8 cellular contexts compared by ENCODE assay signal in genomic region chr21:45076245-45076661, GRCh38. TPM values are rescaled to one million over a fixed set of nuclear protein-coding genes. Genes with fewer than 3 reads are reported as not detected.
DNase-seq lines count a peak whose midpoint lies in the region; ATAC-seq, FAIRE-seq and TF ChIP-seq lines count a peak whose summit lies in the region.

No MANE protein-coding gene starts in this region.

- H3K9me3 Mint-ChIP-seq in activated T-helper 2 cell treated with anti-CD3 and anti-CD28 coated beads, Interferon-gamma antibody, Interleukin-2, Interleukin-4, amounts not matched to agents 10 μg/mL and 5 μg/mL and 100 μg/mL, durations not matched to agents 14 hours and 24 hours and 36 hours, result no peaks in the 10 kb centered on the region

- WGBS in mesodermal cell (ENCODE audit: insufficient coverage in 2 of 2), 2 experiments, result 51 to 55% methylated on average over 5 of the region's 7 CpGs

- intact Hi-C loops in activated T-helper 2 cell treated with anti-CD3 and anti-CD28 coated beads, Interferon-gamma antibody, Interleukin-2, Interleukin-4, amounts not matched to agents 10 μg/mL and 5 μg/mL and 100 μg/mL, durations not matched to agents 14 hours and 24 hours and 36 hours (cut with micrococcal nuclease), result loop anchor here (5.0 kb wide), 3 partner anchors 51 to 204 kb away; partner anchors contain the start of genes ITGB2 and PTTG1IP

- ATAC-seq in GM19023 (IDR thresholded peaks at IDR 0.05; ENCODE audit: unreplicated experiment) (no peak), GM18870 (IDR thresholded peaks at IDR 0.05; ENCODE audit: unreplicated experiment) (no peak)

- peaks cover 60% of the 10 kb centered on the region for H3K4me1 Mint-ChIP-seq in activated T-helper 2 cell treated with anti-CD3 and anti-CD28 coated beads, Interferon-gamma antibody, Interleukin-2, Interleukin-4, amounts not matched to agents 10 μg/mL and 5 μg/mL and 100 μg/mL, durations not matched to agents 14 hours and 24 hours and 36 hours (ENCODE audit: low read depth)

- peaks cover 7% of the 10 kb centered on the region for H3K36me3 ChIP-seq in mesodermal cell (ENCODE audit: control insufficient read depth, insufficient read depth, low read length)

- no peak for FAIRE-seq in HTR-8/SVneo (lab: Jason Lieb, UNC)

- peak; percentile 40 for DNase-seq in AG10803 (ENCODE audit: low read depth)
- peak; percentile 62 for DNase-seq in HTR-8/SVneo (ENCODE audit: insufficient read length, low spot score)
- no peak for DNase-seq in activated T-helper 2 cell treated with anti-CD3 and anti-CD28 coated beads, Interferon-gamma antibody, Interleukin-2, Interleukin-4, amounts not matched to agents 10 μg/mL and 5 μg/mL and 100 μg/mL, durations not matched to agents 14 hours and 24 hours and 36 hours (ENCODE audit: low spot score)
- DNase-seq in DMS114 treated with DMSO at 0.1 percent for 48 hours (lab: John Stamatoyannopoulos, UW; ENCODE audit: unreplicated experiment), result no peak
- no peak for DNase-seq in NCI-H446 (lab: John Stamatoyannopoulos, UW)

- H3K36me3 Mint-ChIP-seq in activated T-helper 2 cell treated with anti-CD3 and anti-CD28 coated beads, Interferon-gamma antibody, Interleukin-2, Interleukin-4, amounts not matched to agents 10 μg/mL and 5 μg/mL and 100 μg/mL, durations not matched to agents 14 hours and 24 hours and 36 hours (ENCODE audit: low read depth), result peaks cover 12% of the 10 kb centered on the region

- TF ChIP-seq CTCF in AG10803 (conservative IDR thresholded peaks at IDR 0.05; ENCODE audit: low read length), result no peak

- H3K4me1 ChIP-seq in mesodermal cell (ENCODE audit: control insufficient read depth, insufficient read depth, low read length, poor library complexity, severe bottlenecking), result peaks cover 37% of the 10 kb centered on the region

- peak overlapping the region; percentile 3 for H3K27ac ChIP-seq in mesodermal cell (ENCODE audit: low read depth, low read length, severe bottlenecking)

- H3K27me3 Mint-ChIP-seq in activated T-helper 2 cell treated with anti-CD3 and anti-CD28 coated beads, Interferon-gamma antibody, Interleukin-2, Interleukin-4, amounts not matched to agents 10 μg/mL and 5 μg/mL and 100 μg/mL, durations not matched to agents 14 hours and 24 hours and 36 hours (ENCODE audit: low read depth), result no peaks in the 10 kb centered on the region

- H3K4me3 ChIP-seq in AG10803 (ENCODE audit: low read length) (peak overlapping the region; percentile 81), mesodermal cell (ENCODE audit: extremely low read depth, insufficient read depth, low read length, poor library complexity, severe bottlenecking) (peak overlapping the region; percentile 71)

- H3K9me3 ChIP-seq in mesodermal cell (ENCODE audit: control insufficient read depth, low read length), result no peaks in the 10 kb centered on the region

- H3K4me3 Mint-ChIP-seq in activated T-helper 2 cell treated with anti-CD3 and anti-CD28 coated beads, Interferon-gamma antibody, Interleukin-2, Interleukin-4, amounts not matched to agents 10 μg/mL and 5 μg/mL and 100 μg/mL, durations not matched to agents 14 hours and 24 hours and 36 hours (ENCODE audit: low read depth), result peak overlapping the region; percentile 81

- H3K27ac Mint-ChIP-seq in activated T-helper 2 cell treated with anti-CD3 and anti-CD28 coated beads, Interferon-gamma antibody, Interleukin-2, Interleukin-4, amounts not matched to agents 10 μg/mL and 5 μg/mL and 100 μg/mL, durations not matched to agents 14 hours and 24 hours and 36 hours, result peak overlapping the region; percentile 44

RNA-seq across cellular contexts. Expression of gene ADARB1, which starts 1.9 kb away (rescaled TPM):
- total RNA-seq in activated T-helper 2 cell treated with anti-CD3 and anti-CD28 coated beads, Interferon-gamma antibody, Interleukin-2, Interleukin-4, amounts not matched to agents 10 μg/mL and 5 μg/mL and 100 μg/mL, durations not matched to agents 14 hours and 24 hours and 36 hours, result 25.8 and 29.5 TPM in 2 replicates
- 19.3 TPM for polyA plus RNA-seq in mesodermal cell (2013, experiment 1 of 2)
- 22.5 TPM for polyA plus RNA-seq in mesodermal cell (2013, experiment 2 of 2)

Comparison
In these comparisons a context has a peak if more than half of its experiments do, and no peak if none do; other contexts are left out.
1. DNase-seq: peak in AG10803 (single experiment) and HTR-8/SVneo (single experiment); none in activated T-helper 2 cell treated with anti-CD3 and anti-CD28 coated beads, Interferon-gamma antibody, Interleukin-2, Interleukin-4, amounts not matched to agents 10 μg/mL and 5 μg/mL and 100 μg/mL, durations not matched to agents 14 hours and 24 hours and 36 hours (single experiment), DMS114 treated with DMSO at 0.1 percent for 48 hours (single experiment) and NCI-H446 (0 of 2).